ENCODE assay signal across 29 cellular contexts in genomic region chr13:26710166-26710565, GRCh38. TPM values are rescaled to one million over a fixed set of nuclear protein-coding genes. Genes with fewer than 3 reads are reported as not detected.
"Had no signal": no experiment of that assay in that cellular context is flagged by ENCODE, and none has a peak within 500 bp of the region (broad histone marks: within the 10 kb centered on the region; RNA-seq: fewer than 3 reads in every experiment).

No MANE protein-coding gene starts in this region.

- H3K27ac ChIP-seq: adrenal gland, ascending aorta, brain microvascular endothelial cell, hepatocyte, spleen, thoracic aorta, upper lobe of left lung, VCaP had no signal

- H3K36me3 Mint-ChIP-seq: naive B cell, T-cell had no signal

- H3K36me3 ChIP-seq: adrenal gland, ascending aorta, brain microvascular endothelial cell, spleen, thoracic aorta, upper lobe of left lung had no signal

- H3K4me1 ChIP-seq: adrenal gland, ascending aorta, spleen, upper lobe of left lung had no signal

- ATAC-seq: activated CD8-positive, alpha-beta T cell treated with anti-CD3 and anti-CD28 coated beads, Interleukin-2, amount 10 ng/mL, durations not matched to agents 7 days and 5 days; left cardiac atrium; mucosa of descending colon; T-cell had no signal

- H3K4me2 ChIP-seq: hepatocyte had no signal

- DNase-seq: activated CD4-positive, alpha-beta T cell treated with anti-CD3 and anti-CD28 coated beads, Interleukin-2, amount 50 U/mL, for 1 hour; activated CD4-positive, CD25-positive, alpha-beta regulatory T cell treated with anti-CD3 and anti-CD28 coated beads, Interleukin-2, amount 50 U/mL, for 72 hours; activated CD8-positive, alpha-beta T cell treated with anti-CD3 and anti-CD28 coated beads, Interleukin-2, amount 10 ng/mL, durations not matched to agents 7 days and 5 days; activated T-cell treated with anti-CD3 and anti-CD28 coated beads, Interleukin-2, amount 50 U/mL, for 1 hour; adrenal gland; brain microvascular endothelial cell; caudate nucleus; effector memory CD4-positive, alpha-beta T cell; glutamatergic neuron; islet precursor cell; left cardiac atrium; mucosa of descending colon; naive B cell; occipital lobe; spleen; stimulated activated CD4-positive, alpha-beta T cell treated with anti-CD3 and anti-CD28 coated beads, Interleukin-4, amount 100 ng/mL, for 1 hour; stimulated activated naive CD4-positive, alpha-beta T cell; T-cell had no signal

- H3K4me3 Mint-ChIP-seq: activated CD8-positive, alpha-beta T cell treated with anti-CD3 and anti-CD28 coated beads, Interleukin-2, amount 10 ng/mL, durations not matched to agents 7 days and 5 days; activated naive CD8-positive, alpha-beta T cell; dendritic cell treated with granulocyte-macrophage colony-stimulating factor and Interleukin-4, amounts not matched to agents 40 ng/mL and 50 ng/mL, for 4 days; memory B cell; naive B cell; neural crest cell; T-cell; T-helper 2 cell treated with Interferon-gamma antibody and Interleukin-4, amounts not matched to agents 5 μg/mL and 100 μg/mL, for 36 hours had no signal

- H3K4me3 ChIP-seq: adrenal gland, ascending aorta, hepatocyte, mucosa of descending colon, spleen, thoracic aorta, upper lobe of left lung had no signal

- H3K9me3 ChIP-seq: adrenal gland, ascending aorta, mucosa of descending colon, thoracic aorta, upper lobe of left lung had no signal

- H3K27me3 ChIP-seq: adrenal gland, brain microvascular endothelial cell, hepatocyte, upper lobe of left lung had no signal

- H3K4me1 Mint-ChIP-seq: memory B cell, naive B cell, T-cell had no signal

- H3K27ac Mint-ChIP-seq: activated CD8-positive, alpha-beta T cell treated with anti-CD3 and anti-CD28 coated beads, Interleukin-2, amount 10 ng/mL, durations not matched to agents 7 days and 5 days; activated naive CD8-positive, alpha-beta T cell; dendritic cell treated with granulocyte-macrophage colony-stimulating factor and Interleukin-4, amounts not matched to agents 40 ng/mL and 50 ng/mL, for 4 days; memory B cell; T-cell; T-helper 2 cell treated with Interferon-gamma antibody and Interleukin-4, amounts not matched to agents 5 μg/mL and 100 μg/mL, for 36 hours had no signal

- H2AFZ ChIP-seq: hepatocyte had no signal

- H3K27me3 Mint-ChIP-seq: activated naive CD8-positive, alpha-beta T cell had no signal

- H3K79me2 ChIP-seq: hepatocyte had no signal

RNA-seq across cellular contexts. Expression of gene GPR12, which starts 50.4 kb away (rescaled TPM):
- total RNA-seq: activated CD8-positive, alpha-beta T cell treated with anti-CD3 and anti-CD28 coated beads, Interleukin-2, amount 10 ng/mL, durations not matched to agents 7 days and 5 days; adrenal gland; ascending aorta; hepatocyte; mucosa of descending colon; renal cortical epithelial cell; T-cell; upper lobe of left lung had no signal
- polyA plus RNA-seq: adrenal gland, hepatocyte had no signal
